ENCODE assay signal across 8 cellular contexts in genomic region chr6:106519460-106520394, GRCh38.
DNase-seq lines count a peak whose midpoint lies in the region; ATAC-seq and TF ChIP-seq lines count a peak whose summit lies in the region.

No MANE protein-coding gene starts in this region.

- DNase-seq in AG09319 (ENCODE audit: extremely low read depth, low read depth) = peak; percentile 49
- DNase-seq in amniotic epithelial cell (ENCODE audit: low read depth) = peak; percentile 91
- DNase-seq in lower lobe of right lung = peak; percentile 76
- peak; percentile 50 for DNase-seq in stomach
- DNase-seq in DMS 273 treated with DMSO at 0.1 percent for 48 hours (lab: John Stamatoyannopoulos, UW) = no peak

- no peak for TF ChIP-seq CTCF in AG09319 (IDR thresholded peaks at IDR 0.05; ENCODE audit: low read depth, low read length)
- no peak for TF ChIP-seq CTCF in lower lobe of right lung (IDR thresholded peaks at IDR 0.05)
- TF ChIP-seq CTCF in stomach (IDR thresholded peaks at IDR 0.05) = no peak

- no peak for TF ChIP-seq EP300 in stomach (IDR thresholded peaks at IDR 0.05)

- no peaks in the 10 kb centered on the region for H3K9me3 Mint-ChIP-seq in T-helper 1 cell treated with Interleukin-12 subunit alpha and Interleukin-12 subunit beta and Interleukin-4 antibody, amounts not matched to agents 30 μg/mL and 1 μg/mL, for 36 hours

- intact Hi-C loops in lower lobe of right lung (cut with DNase I) = no loop called here
- intact Hi-C loops in stomach (cut with DNase I; ENCODE audit: low total_unique reads) = no loop called here

- peak overlapping the region; percentile 91 for H3K4me3 Mint-ChIP-seq in T-helper 1 cell treated with Interleukin-12 subunit alpha and Interleukin-12 subunit beta and Interleukin-4 antibody, amounts not matched to agents 30 μg/mL and 1 μg/mL, for 36 hours

- peaks cover 61% of the 10 kb centered on the region for H3K4me1 Mint-ChIP-seq in T-helper 1 cell treated with Interleukin-12 subunit alpha and Interleukin-12 subunit beta and Interleukin-4 antibody, amounts not matched to agents 30 μg/mL and 1 μg/mL, for 36 hours (ENCODE audit: low read depth)

- H3K27ac Mint-ChIP-seq in T-helper 1 cell treated with Interleukin-12 subunit alpha and Interleukin-12 subunit beta and Interleukin-4 antibody, amounts not matched to agents 30 μg/mL and 1 μg/mL, for 36 hours = peak overlapping the region; percentile 95

- WGBS in stomach, 5 donors = 55 to 76% (median 70%) methylated on average over 14 of the region's 14 CpGs

- ATAC-seq in GM19395 (IDR thresholded peaks at IDR 0.05; ENCODE audit: unreplicated experiment) (peak; percentile 67), HG03460 (IDR thresholded peaks at IDR 0.05; ENCODE audit: unreplicated experiment) (peak; percentile 56), lower lobe of right lung (peak; percentile 83 to 86)

- no peaks in the 10 kb centered on the region for H3K36me3 ChIP-seq in lower lobe of right lung
- no peaks in the 10 kb centered on the region for H3K36me3 ChIP-seq in stomach

- H3K9me3 ChIP-seq in lower lobe of right lung (no peaks in the 10 kb centered on the region), stomach (no peaks in the 10 kb centered on the region)

- no peaks in the 10 kb centered on the region for H3K27me3 Mint-ChIP-seq in T-helper 1 cell treated with Interleukin-12 subunit alpha and Interleukin-12 subunit beta and Interleukin-4 antibody, amounts not matched to agents 30 μg/mL and 1 μg/mL, for 36 hours (ENCODE audit: low read depth)

- H3K36me3 Mint-ChIP-seq in T-helper 1 cell treated with Interleukin-12 subunit alpha and Interleukin-12 subunit beta and Interleukin-4 antibody, amounts not matched to agents 30 μg/mL and 1 μg/mL, for 36 hours (ENCODE audit: low read depth) = peaks cover 3% of the 10 kb centered on the region

- H3K4me3 ChIP-seq in lower lobe of right lung (no peak overlapping the region), stomach (no peak overlapping the region)

- H3K4me1 ChIP-seq in lower lobe of right lung (peaks cover 61% of the 10 kb centered on the region), stomach (peaks cover 0 to 48% (median 7%) of the 10 kb centered on the region in 4 donors)

- H3K27ac ChIP-seq in lower lobe of right lung (peak overlapping the region; percentile 77), stomach (peak overlapping the region; percentile 30 to 83 (median 71))

- H3K27me3 ChIP-seq in lower lobe of right lung (ENCODE audit: low read depth) = no peaks in the 10 kb centered on the region
- H3K27me3 ChIP-seq in stomach = no peaks in the 10 kb centered on the region

- TF ChIP-seq POLR2A in stomach (IDR thresholded peaks at IDR 0.05) = no peak
